Comparison of ENCODE assay signal across 8 cellular contexts in genomic region chr7:152463714-152464311, GRCh38. TPM values are rescaled to one million over a fixed set of nuclear protein-coding genes. Genes with fewer than 3 reads are reported as not detected.
DNase-seq lines count a peak whose midpoint lies in the region; ATAC-seq, FAIRE-seq and TF ChIP-seq lines count a peak whose summit lies in the region.

No MANE protein-coding gene starts in this region.

- ATAC-seq in HG02678 (IDR thresholded peaks at IDR 0.05; ENCODE audit: unreplicated experiment) (peak; percentile 85), Right ventricle myocardium superior (ENCODE audit: poor library complexity) (peak; percentile 94), pancreas (peak; percentile 86 to 96 (median 88))

- TF ChIP-seq CTCF in GM12864 (IDR thresholded peaks at IDR 0.05; ENCODE audit: low read depth, low read length, missing control alignments) (no peak), pancreas (IDR thresholded peaks at IDR 0.05) (no peak), tibial artery (IDR thresholded peaks at IDR 0.05) (peak in 1 of 2 experiments; percentile 7)

- peaks cover 0 to 22% (median 7%) of the 10 kb centered on the region in 3 donors for H3K4me1 ChIP-seq in pancreas
- H3K4me1 ChIP-seq in tibial artery, result peaks cover 0 to 13% (median 11%) of the 10 kb centered on the region in 4 donors

- H3K9me3 ChIP-seq in pancreas (no peaks in the 10 kb centered on the region), tibial artery (no peaks in the 10 kb centered on the region)

- H3K4me3 ChIP-seq in GM12864 (ENCODE audit: low read depth, low read length) (peak overlapping the region; percentile 94), pancreas (peak overlapping the region; percentile 93 to 96 (median 94)), tibial artery (peak overlapping the region; percentile 95 to 100)

- H3K27me3 ChIP-seq in pancreas (no peaks in the 10 kb centered on the region), tibial artery (no peaks in the 10 kb centered on the region)

- intact Hi-C loops in Right ventricle myocardium superior (cut with DNase I), result no loop called here
- intact Hi-C loops in pancreas (cut with DNase I), result no loop called here
- intact Hi-C loops in tibial artery (cut with DNase I; ENCODE audit: low total_unique reads), result loop anchor here (2.0 to 5.0 kb wide), 2 partner anchors 27 to 213 kb away; partner anchors contain the start of genes KMT2C and XRCC2

- H3K36me3 ChIP-seq in pancreas (no peaks in the 10 kb centered on the region), tibial artery (no peaks in the 10 kb centered on the region)

- 0% methylated on average over 29 to 70 of the region's 70 CpGs for WGBS in pancreas, 2 donors

- H3K27ac ChIP-seq in pancreas (peak overlapping the region; percentile 99 to 100 (median 100)), tibial artery (peak overlapping the region; percentile 99 to 100)

- DNase-seq in GM12864 (ENCODE audit: low read depth) (peak; percentile 97), NCI-H1105 treated with DMSO at 0.1 percent for 48 hours (lab: John Stamatoyannopoulos, UW) (peak; percentile 97), SKM-1 treated with dmso at 0.1 percent for 144 hours (lab: John Stamatoyannopoulos, UW; ENCODE audit: unreplicated experiment) (peak; percentile 83), Right ventricle myocardium superior (peak; percentile 100), pancreas (peak; percentile 100), tibial artery (peak; percentile 100)
- DNase-seq in activated naive CD8-positive, alpha-beta T cell treated with anti-CD3 and anti-CD28 coated beads, Interleukin-2, amount 50 U/mL, for 16 hours (ENCODE audit: low read depth, low spot score), result peak; percentile 100

- no peak for FAIRE-seq in pancreas (lab: Jason Lieb, UNC)

RNA-seq across cellular contexts. Expression of gene KMT2C, which starts 28.0 kb away (rescaled TPM):
- total RNA-seq in Right ventricle myocardium superior (34.8 TPM), pancreas (10 to 100 TPM; 43.7 to 64.1 (median 54.4) TPM)
- polyA plus RNA-seq in pancreas, result 10 to 100 TPM; 10.1 to 13.3 TPM

Comparison
In these comparisons a context has a peak if more than half of its experiments do, and no peak if none do; other contexts are left out.
1. Peak in every context shown above with its lines: DNase-seq, ATAC-seq, H3K4me3 ChIP-seq and H3K27ac ChIP-seq.